In the genomic region with DNA sequence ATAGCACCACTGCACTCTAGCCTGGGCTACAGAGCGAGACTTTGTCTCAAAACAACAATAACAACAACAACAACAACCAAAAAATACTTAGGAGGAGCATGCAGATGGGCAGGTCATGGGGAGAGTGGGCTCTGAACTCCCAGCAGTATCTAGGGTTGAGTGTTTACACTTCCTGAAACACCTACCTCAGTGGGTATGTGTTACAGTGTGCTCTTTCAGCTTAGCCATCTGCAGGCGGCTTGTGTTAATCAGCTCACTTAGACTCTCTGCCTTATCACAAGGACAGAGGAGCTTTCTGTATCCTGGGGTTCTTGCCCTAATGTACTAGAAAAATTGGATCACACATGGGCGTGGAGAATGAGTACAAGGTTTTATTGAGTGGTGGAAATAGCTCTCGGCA, we compare ENCODE assay signal across 26 cellular contexts.
DNase-seq lines count a peak whose midpoint lies in the region; ATAC-seq, FAIRE-seq and TF ChIP-seq lines count a peak whose summit lies in the region.
"Had no signal": no experiment of that assay in that cellular context is flagged by ENCODE, and none has a peak within 500 bp of the region (broad histone marks: within the 10 kb centered on the region; RNA-seq: fewer than 3 reads in every experiment).

No MANE protein-coding gene starts in this region.

- no peak for TF ChIP-seq EP300 in H1 (IDR thresholded peaks at IDR 0.05; ENCODE audit: borderline replicate concordance in 1 of 2, low read depth in 2 of 2, low read length in 2 of 2)

- no peak for TF ChIP-seq CTCF in H1 (IDR thresholded peaks at IDR 0.05; ENCODE audit: control extremely low read depth in 1 of 3, insufficient read depth in 1 of 3, low read depth in 1 of 3, low read length in 3 of 3)

- no peaks in the 10 kb centered on the region for H4K20me1 ChIP-seq in H1 (replicated peaks in 1 of 2; ENCODE audit: control insufficient read depth in 1 of 2, insufficient read depth in 2 of 2, low read length in 2 of 2)
- H4K20me1 ChIP-seq: BLaER1 had no signal

- no peaks in the 10 kb centered on the region for H3K79me2 ChIP-seq in H1 (ENCODE audit: control insufficient read depth in 1 of 2, insufficient read depth in 2 of 2, low read length in 2 of 2)

- no peaks in the 10 kb centered on the region for H3K79me1 ChIP-seq in H1 (ENCODE audit: low read depth, low read length)

- no peak overlapping the region for H2BK12ac ChIP-seq in H1 (ENCODE audit: low read depth, low read length)

- H3K27me3 ChIP-seq in SJCRH30 (no peaks in the 10 kb centered on the region), H1 (replicated peaks in 1 of 4; ENCODE audit: control insufficient read depth in 3 of 4, extremely low read depth in 1 of 4, insufficient read depth in 3 of 4, low read length in 3 of 4) (no peaks in the 10 kb centered on the region)
- H3K27me3 ChIP-seq: BLaER1 had no signal

- no peak overlapping the region for H2BK20ac ChIP-seq in H1 (ENCODE audit: low read length)

- H3K18ac ChIP-seq in H1 (ENCODE audit: extremely low read depth, low read length) = no peak overlapping the region

- H3K4me2 ChIP-seq in H1 (ENCODE audit: insufficient read depth in 1 of 2, low read depth in 2 of 2, low read length in 2 of 2) = no peak overlapping the region
- H3K4me2 ChIP-seq: BLaER1, GM23338 had no signal

- no peak overlapping the region for H3K9ac ChIP-seq in H1 (replicated peaks in 1 of 4; ENCODE audit: extremely low read depth in 1 of 4, low read depth in 3 of 4, low read length in 3 of 4)
- H3K9ac ChIP-seq: BLaER1 had no signal

- TF ChIP-seq RAD21 in H1 (IDR thresholded peaks at IDR 0.05 in 1 of 2, conservative IDR thresholded peaks at IDR 0.05 in 1 of 2; ENCODE audit: low read depth in 2 of 2, low read length in 2 of 2) = no peak

- H3K4me3 ChIP-seq in SJCRH30 = no peak overlapping the region; the same call in 1 of the 2 replicates
- H3K4me3 ChIP-seq in H1 (ENCODE audit: extremely low read depth in 1 of 4, insufficient read depth in 2 of 4, low read depth in 3 of 4, low read length in 4 of 4) = no peak overlapping the region
- H3K4me3 ChIP-seq: BLaER1, GM12878, GM23338, HAP-1 had no signal

- POLR2A ChIA-PET in H1 (lab: Charles Lee; ENCODE audit: partially characterized antibody) = interaction anchor here (0.6 kb wide), 2 partner anchors 61 to 89 kb away, joined by 3 to 4 read pairs; no protein-coding TSS in a partner anchor

- no peak for ATAC-seq in HG03135 (IDR thresholded peaks at IDR 0.05; ENCODE audit: unreplicated experiment)
- ATAC-seq: CD8-positive, alpha-beta T cell; GM12878; GM23338 had no signal

- no peak overlapping the region for H3K4ac ChIP-seq in H1 (replicated peaks; ENCODE audit: insufficient read length, low read depth, low read length)

- no peaks in the 10 kb centered on the region for H3K4me1 ChIP-seq in SJCRH30
- no peaks in the 10 kb centered on the region for H3K4me1 ChIP-seq in H1 (replicated peaks in 1 of 4; ENCODE audit: control insufficient read depth in 3 of 4, insufficient read depth in 4 of 4, low read length in 3 of 4)
- H3K4me1 ChIP-seq: Caco-2, HAP-1 had no signal

- H3K36me3 ChIP-seq in SJCRH30 (no peaks in the 10 kb centered on the region), H1 (ENCODE audit: control insufficient read depth in 2 of 4, insufficient read depth in 4 of 4, low read length in 3 of 4) (no peaks in the 10 kb centered on the region)
- H3K36me3 ChIP-seq: HAP-1 had no signal

- TF ChIP-seq POLR2A in H1 (IDR thresholded peaks at IDR 0.05; ENCODE audit: control extremely low read depth in 1 of 2, low read depth in 2 of 2, low read length in 2 of 2) = no peak

- no peak overlapping the region for H4K5ac ChIP-seq in H1 (ENCODE audit: insufficient read length, low read depth, low read length)

- FAIRE-seq in H1 (lab: Jason Lieb, UNC) = no peak
- FAIRE-seq: A204.1, D721Med, GM12878, GM19239, H54 had no signal

- H2AFZ ChIP-seq in H1 (ENCODE audit: low read length) = peak overlapping the region; percentile 23; the same call in 1 of the 2 replicates
- H2AFZ ChIP-seq: GM23338 had no signal

- no peak overlapping the region for H2AK5ac ChIP-seq in H1 (ENCODE audit: low read depth, low read length)

- no peak overlapping the region for H2BK15ac ChIP-seq in H1 (ENCODE audit: low read length)

- H4K91ac ChIP-seq in H1 (replicated peaks; ENCODE audit: insufficient read length, low read length) = no peak overlapping the region

- no peaks in the 10 kb centered on the region for H3K23me2 ChIP-seq in H1 (ENCODE audit: low read depth, low read length)

- no peak overlapping the region for H2BK5ac ChIP-seq in H1 (ENCODE audit: low read depth, low read length)

- H3K27ac ChIP-seq in SJCRH30 = peak overlapping the region; percentile 6; the same call in 1 of the 2 replicates
- no peak overlapping the region for H3K27ac ChIP-seq in H1 (ENCODE audit: low read depth, low read length)
- H3K27ac ChIP-seq: 22Rv1, BLaER1, C4-2B had no signal

- no peak overlapping the region for H4K8ac ChIP-seq in H1 (ENCODE audit: extremely low read depth, insufficient read depth, low read length)

- H3K23ac ChIP-seq in H1 (ENCODE audit: insufficient read length) = no peak overlapping the region

- H2BK120ac ChIP-seq in H1 (replicated peaks; ENCODE audit: low read depth, low read length) = no peak overlapping the region

- WGBS in H1 (ENCODE audit: extremely low coverage in 1 of 2, insufficient coverage in 1 of 2, insufficient read length in 1 of 2, insufficient replicate concordance in 2 of 2, low coverage in 1 of 2, low lambda C conversion rate in 2 of 2, missing lambda C conversion rate in 1 of 2), 2 experiments = 89% methylated on average over 4 of the region's 4 CpGs; no CpG with 5 or more reads in 1 of the 2 experiments

- DNase-seq in NCI-H1092 treated with DMSO at 0.1 percent for 48 hours (lab: John Stamatoyannopoulos, UW) (peak; percentile 59), NCI-H1092 (lab: John Stamatoyannopoulos, UW) (no peak), NCI-H82 (lab: John Stamatoyannopoulos, UW) (peak; percentile 68), SJCRH30 (no peak), H1 (ENCODE audit: low read depth in 1 of 2, low spot score in 2 of 2) (no peak), UCSD-AML1 (lab: John Stamatoyannopoulos, UW; ENCODE audit: unreplicated experiment) (no peak)
- DNase-seq in effector CD4-positive, alpha-beta T cell = no peak
- DNase-seq: Caco-2; CD4-positive, CD25-positive, alpha-beta regulatory T cell; CD8-positive, alpha-beta T cell; DMS 273 treated with DMSO at 0.1 percent for 48 hours; DMS79; EL; GDM1; HFFc6 had no signal

- CTCF ChIA-PET in H1 (lab: Charles Lee; ENCODE audit: partially characterized antibody) = interaction anchor here (0.7 to 1.0 kb wide), 2 partner anchors 13 to 15 kb away, joined by 3 read pairs; no protein-coding TSS in a partner anchor

- no peaks in the 10 kb centered on the region for H3K9me3 ChIP-seq in SJCRH30 (replicated peaks)
- H3K9me3 ChIP-seq in H1 (ENCODE audit: insufficient read depth in 2 of 2, low read depth in 1 of 2, low read length in 1 of 2) = no peaks in the 10 kb centered on the region
- H3K9me3 ChIP-seq: Caco-2, HAP-1 had no signal

- H3K56ac ChIP-seq in H1 (replicated peaks; ENCODE audit: insufficient read length, low read depth, low read length) = no peak overlapping the region

- H3K14ac ChIP-seq in H1 (ENCODE audit: insufficient read length) = no peak overlapping the region

TF ChIP-seq in H1, 55 proteins besides CTCF, POLR2A, EP300 and RAD21:
- TF ChIP-seq CEBPB (IDR thresholded peaks at IDR 0.05; ENCODE audit: low read depth, low read length) (no peak), EZH2 (IDR thresholded peaks at IDR 0.05; ENCODE audit: low read depth, low read length, severe bottlenecking) (no peak)

Comparison
In these comparisons a context has a peak if more than half of its experiments do, and no peak if none do; other contexts are left out.
1. DNase-seq: peak in NCI-H1092 treated with DMSO at 0.1 percent for 48 hours (single experiment) and NCI-H82 (single experiment); none in NCI-H1092 (single experiment), SJCRH30 (0 of 2), H1 (0 of 2), UCSD-AML1 (single experiment) and effector CD4-positive, alpha-beta T cell (single experiment).